ENCODE assay signal across 1 cellular context in genomic region chr5:113181853-113182490, GRCh38.
TF ChIP-seq lines count a peak whose summit lies in the region.

No MANE protein-coding gene starts in this region.

TF ChIP-seq in K562, 482 proteins besides CTCF, POLR2A, EP300 and RAD21 (continued from another document):
- no peak for TF ChIP-seq MGA (IDR thresholded peaks at IDR 0.05)
TF ChIP-seq in K562: peak in this region for 0.
